Comparison of ENCODE assay signal across 14 cellular contexts in genomic region chr1:244339776-244340175, GRCh38.
DNase-seq lines count a peak whose midpoint lies in the region; TF ChIP-seq lines count a peak whose summit lies in the region.
"Had no signal": no experiment of that assay in that cellular context is flagged by ENCODE, and none has a peak within 500 bp of the region (broad histone marks: within the 10 kb centered on the region; RNA-seq: fewer than 3 reads in every experiment).

No MANE protein-coding gene starts in this region.

- H3K4me1 Mint-ChIP-seq in H9 (peaks cover 32 to 35% of the 10 kb centered on the region in 2 experiments), neural crest cell (peaks cover 44% of the 10 kb centered on the region)

- H3K79me1 ChIP-seq in H9 (ENCODE audit: insufficient read depth, low read depth, low read length, poor library complexity, severe bottlenecking), result no peaks in the 10 kb centered on the region

- H3K27me3 Mint-ChIP-seq in H9 (ENCODE audit: low read depth) (no peaks in the 10 kb centered on the region), neural crest cell (ENCODE audit: low read depth) (no peaks in the 10 kb centered on the region)

- no peak overlapping the region for H2BK15ac ChIP-seq in H9 (ENCODE audit: low read depth, low read length)

- H3K14ac ChIP-seq in H9 (ENCODE audit: insufficient read depth, low read length), result no peak overlapping the region

- DNase-seq in NCI-H1436 (lab: John Stamatoyannopoulos, UW) (peak; percentile 25), NCI-H1436 treated with DMSO at 0.1 percent for 48 hours (lab: John Stamatoyannopoulos, UW) (no peak), H9 (peak; percentile 26), coronary artery (ENCODE audit: low spot score) (peak; percentile 53), neural crest cell (ENCODE audit: low read depth, low spot score) (no peak), SIG-M5 (lab: John Stamatoyannopoulos, UW) (no peak), NCI-H1694 treated with DMSO at 0.1 percent for 48 hours (lab: John Stamatoyannopoulos, UW) (no peak), Kasumi-1 (lab: John Stamatoyannopoulos, UW) (no peak)
- DNase-seq: NCI-H1417, NCI-H226, NCI-H526, SJCRH30 had no signal

- no peak overlapping the region for H2AFZ ChIP-seq in H9 (ENCODE audit: low read length)

- no peaks in the 10 kb centered on the region for H3K36me3 Mint-ChIP-seq in H9 (ENCODE audit: insufficient read depth in 1 of 3, low read depth in 3 of 3)
- H3K36me3 Mint-ChIP-seq in neural crest cell (ENCODE audit: low read depth), result no peaks in the 10 kb centered on the region

- H3K27ac ChIP-seq in H9 (ENCODE audit: insufficient read length, low read depth, low read length) (no peak overlapping the region), coronary artery (no peak overlapping the region)
- H3K27ac ChIP-seq: 22Rv1; BLaER1 treated with 17β-estradiol and CSF1 and Interleukin-3, amounts not matched to agents 10 nM and 100 nM; SJCRH30 had no signal

- H2BK12ac ChIP-seq in H9 (ENCODE audit: insufficient read length, low read depth, low read length), result no peak overlapping the region

- H3K9me3 Mint-ChIP-seq in H9 (no peaks in the 10 kb centered on the region), neural crest cell (no peaks in the 10 kb centered on the region)

- no peak overlapping the region for H2BK20ac ChIP-seq in H9 (ENCODE audit: low read depth, low read length, poor library complexity, severe bottlenecking)

- no peaks in the 10 kb centered on the region for H4K20me1 ChIP-seq in H9 (ENCODE audit: control insufficient read depth, insufficient read depth, insufficient read length)
- H4K20me1 ChIP-seq: BLaER1 treated with 17β-estradiol and CSF1 and Interleukin-3, amounts not matched to agents 10 nM and 100 nM had no signal

- no peak overlapping the region for H3K4me3 ChIP-seq in coronary artery
- H3K4me3 ChIP-seq: BLaER1 treated with 17β-estradiol and CSF1 and Interleukin-3, amounts not matched to agents 10 nM and 100 nM; SJCRH30 had no signal

- H3K4me3 Mint-ChIP-seq in H9 (no peak overlapping the region), neural crest cell (peak overlapping the region; percentile 34)

- H3K27ac Mint-ChIP-seq in H9 (peak overlapping the region in 1 of 3 experiments; percentile 85; a peak in 2 of 7 replicates), neural crest cell (ENCODE audit: unreplicated experiment) (no peak overlapping the region)

- H3K9ac ChIP-seq in H9 (ENCODE audit: extremely low read depth, insufficient read length, low read length), result no peak overlapping the region
- H3K9ac ChIP-seq: BLaER1 treated with 17β-estradiol and CSF1 and Interleukin-3, amounts not matched to agents 10 nM and 100 nM had no signal

- no peak overlapping the region for H3K18ac ChIP-seq in H9 (ENCODE audit: insufficient read length, low read depth, low read length)

- H4K91ac ChIP-seq in H9 (ENCODE audit: insufficient read length, low read depth, low read length), result no peak overlapping the region

- TF ChIP-seq CTCF in H9 (conservative IDR thresholded peaks at IDR 0.05) (no peak), coronary artery (IDR thresholded peaks at IDR 0.05) (no peak), neural crest cell (conservative IDR thresholded peaks at IDR 0.05) (no peak)

- no peak overlapping the region for H4K8ac ChIP-seq in H9 (replicated peaks; ENCODE audit: insufficient read length, low read depth, low read length)

- no peak overlapping the region for H2BK5ac ChIP-seq in H9 (ENCODE audit: insufficient read length, low read length)

- H2BK120ac ChIP-seq in H9 (ENCODE audit: low read depth, low read length, poor library complexity, severe bottlenecking), result no peak overlapping the region

- no peak overlapping the region for H3K4me2 ChIP-seq in H9 (ENCODE audit: insufficient read depth, insufficient read length, low read length)
- H3K4me2 ChIP-seq: BLaER1 treated with 17β-estradiol and CSF1 and Interleukin-3, amounts not matched to agents 10 nM and 100 nM had no signal

- no peak overlapping the region for H4K5ac ChIP-seq in H9 (ENCODE audit: insufficient read length, low read depth, low read length)

- H3K27me3 ChIP-seq in H9 (ENCODE audit: insufficient read depth, low read length), result no peaks in the 10 kb centered on the region
- H3K27me3 ChIP-seq: BLaER1 treated with 17β-estradiol and CSF1 and Interleukin-3, amounts not matched to agents 10 nM and 100 nM; SJCRH30 had no signal

- H2AK5ac ChIP-seq in H9 (ENCODE audit: insufficient read length, low read length), result no peak overlapping the region

- WGBS in H9 (ENCODE audit: extremely low coverage, insufficient read length, low lambda C conversion rate), result no CpG with 5 or more reads among the region's 7 CpGs

- H3K9me3 ChIP-seq in H9 (ENCODE audit: control insufficient read depth, low read depth, low read length), result no peaks in the 10 kb centered on the region
- H3K9me3 ChIP-seq: SJCRH30 had no signal

- H3K23ac ChIP-seq in H9 (ENCODE audit: insufficient read length, low read depth, low read length), result no peak overlapping the region

- no peak overlapping the region for H3K56ac ChIP-seq in H9 (ENCODE audit: insufficient read length, low read depth, low read length)

- no peak overlapping the region for H3T11ph ChIP-seq in H9 (ENCODE audit: low read length)

- no peaks in the 10 kb centered on the region for H3K23me2 ChIP-seq in H9 (ENCODE audit: insufficient read length, low read depth, low read length, poor library complexity, severe bottlenecking)

- H3K4me1 ChIP-seq in H9 (ENCODE audit: insufficient read depth, low read length), result peaks cover 3% of the 10 kb centered on the region; the same call in 1 of the 2 replicates
- H3K4me1 ChIP-seq: SJCRH30 had no signal

- no peak overlapping the region for H3K4ac ChIP-seq in H9 (ENCODE audit: low read depth, low read length)

- no peaks in the 10 kb centered on the region for H3K79me2 ChIP-seq in H9 (ENCODE audit: insufficient read depth, low read length)

Comparison
In these comparisons a context has a peak if more than half of its experiments do, and no peak if none do; other contexts are left out.
1. DNase-seq: peak in NCI-H1436 (single experiment), H9 (single experiment) and coronary artery (single experiment); none in NCI-H1436 treated with DMSO at 0.1 percent for 48 hours (single experiment), neural crest cell (single experiment), SIG-M5 (single experiment), NCI-H1694 treated with DMSO at 0.1 percent for 48 hours (single experiment) and Kasumi-1 (0 of 2).